Comparison of ENCODE assay signal across 8 cellular contexts in genomic region chr19:38618590-38619360, GRCh38. TPM values are rescaled to one million over a fixed set of nuclear protein-coding genes. Genes with fewer than 3 reads are reported as not detected.
DNase-seq lines count a peak whose midpoint lies in the region; ATAC-seq, FAIRE-seq and TF ChIP-seq lines count a peak whose summit lies in the region.

TSS of gene EIF3K (plus strand) at chr19:38619188. CDS start at chr19:38619269, 81 bp downstream.

- CTCF ChIA-PET in Caco-2 (lab: Charles Lee) = interaction anchor here (0.5 to 1.9 kb wide), 10 partner anchors 16 to 312 kb away, joined by 3 to 25 read pairs (median 4); partner anchors contain the start of genes ACTN4, FAM98C, MRPS12 and SARS2

- TF ChIP-seq CTCF in Caco-2 (IDR thresholded peaks at IDR 0.05; ENCODE audit: insufficient read depth in 1 of 2, low read depth in 1 of 2, low read length in 1 of 2, severe bottlenecking in 1 of 2, unreplicated experiment in 1 of 2) (no peak), OCI-LY3 (IDR thresholded peaks at IDR 0.05; ENCODE audit: low read depth, low read length) (no peak)

- H3K27ac ChIP-seq in OCI-LY3 (ENCODE audit: low read length) (peak within 1 kb of the TSS; percentile 93), mesodermal cell (ENCODE audit: low read depth, low read length, severe bottlenecking) (peak within 1 kb of the TSS; percentile 63)

- H3K27ac Mint-ChIP-seq in Caco-2 (ENCODE audit: unreplicated experiment) = peak within 1 kb of the TSS; percentile 99

- no peaks in the 10 kb centered on the region for H3K9me3 ChIP-seq in Caco-2
- H3K9me3 ChIP-seq in OCI-LY3 (ENCODE audit: insufficient read depth, low read length) = no peaks in the 10 kb centered on the region
- no peaks in the 10 kb centered on the region for H3K9me3 ChIP-seq in mesodermal cell (ENCODE audit: control insufficient read depth, low read length)

- H4K20me1 ChIP-seq in OCI-LY3 (ENCODE audit: insufficient read depth, low read length) = peaks cover 4% of the 10 kb centered on the region; the same call in 1 of the 2 replicates

- H3K4me3 ChIP-seq in Caco-2 (ENCODE audit: low read depth, low read length) (peak within 1 kb of the TSS; percentile 81), OCI-LY3 (ENCODE audit: low read length) (peak within 1 kb of the TSS; percentile 85), mesodermal cell (ENCODE audit: extremely low read depth, insufficient read depth, low read length, poor library complexity, severe bottlenecking) (peak within 1 kb of the TSS; percentile 96)

- POLR2A ChIA-PET in Caco-2 (lab: Charles Lee) = interaction anchor here (0.5 to 2.0 kb wide), 13 partner anchors 16 to 817 kb away, joined by 3 to 31 read pairs (median 6); partner anchors contain the start of genes ACTN4, FAM98C, NFKBIB and PSMD8

- no TSS peak for BruUV-seq in Caco-2 (replicated peaks; lab: Mats Ljungman, UMichigan)

- WGBS in mesodermal cell (ENCODE audit: insufficient coverage in 2 of 2), 2 experiments = 4% methylated on average over 61 to 64 of the region's 64 CpGs

- peak; percentile 96 for FAIRE-seq in endometrium (lab: Jason Lieb, UNC)

- peaks cover 7% of the 10 kb centered on the region for H3K4me1 Mint-ChIP-seq in Caco-2 (ENCODE audit: low read depth, unreplicated experiment)

- DNase-seq in Caco-2 (peak; percentile 99 to 100), HuH-7 (ENCODE audit: low spot score) (peak; percentile 99)
- DNase-seq in activated CD8-positive, alpha-beta memory T cell treated with anti-CD3 and anti-CD28 coated beads, Interleukin-2, amount 50 U/mL, for 48 hours = peak; percentile 100
- peak; percentile 93 to 95 for DNase-seq in stimulated activated CD8-positive, alpha-beta memory T cell treated with anti-CD3 and anti-CD28 coated beads, Interleukin-15, amount 100 ng/mL, for 4 hours (ENCODE audit: low read depth in 2 of 2)

- peaks cover 53% of the 10 kb centered on the region for H3K36me3 Mint-ChIP-seq in Caco-2 (ENCODE audit: insufficient read depth, unreplicated experiment)

- peak within 1 kb of the TSS; percentile 99 for H3K4me3 Mint-ChIP-seq in Caco-2 (ENCODE audit: unreplicated experiment)

- peaks cover 3% of the 10 kb centered on the region for H3K36me3 ChIP-seq in Caco-2 (ENCODE audit: control insufficient read depth, insufficient read depth, low read length)
- peaks cover 33% of the 10 kb centered on the region for H3K36me3 ChIP-seq in OCI-LY3 (replicated peaks; ENCODE audit: low read depth, low read length)
- peaks cover 32% of the 10 kb centered on the region for H3K36me3 ChIP-seq in mesodermal cell (ENCODE audit: control insufficient read depth, insufficient read depth, low read length)

- H3K4me2 ChIP-seq in OCI-LY3 (ENCODE audit: low read length) = peak within 1 kb of the TSS; percentile 99

- H3K27me3 ChIP-seq in Caco-2 (replicated peaks; ENCODE audit: control insufficient read depth, insufficient read depth, low read length) (no peaks in the 10 kb centered on the region), OCI-LY3 (ENCODE audit: low read depth, low read length) (no peaks in the 10 kb centered on the region)

- no peaks in the 10 kb centered on the region for H3K27me3 Mint-ChIP-seq in Caco-2 (ENCODE audit: insufficient read depth, unreplicated experiment)

- peak within 1 kb of the TSS; percentile 35; the same call in 1 of the 2 replicates for H2AFZ ChIP-seq in OCI-LY3 (ENCODE audit: low read depth, low read length)

- H3K9me3 Mint-ChIP-seq in Caco-2 (ENCODE audit: unreplicated experiment) = no peaks in the 10 kb centered on the region

- intact Hi-C loops in Caco-2 (cut with micrococcal nuclease; ENCODE audit: unreplicated experiment) = loop anchor here (2.0 to 5.0 kb wide), 2 partner anchors 22 to 76 kb away; no protein-coding TSS in a partner anchor

- peak; percentile 45 for ATAC-seq in GM21447 (IDR thresholded peaks at IDR 0.05; ENCODE audit: unreplicated experiment)

- H3K9ac ChIP-seq in OCI-LY3 (ENCODE audit: low read length) = peak within 1 kb of the TSS; percentile 97

- H3K79me2 ChIP-seq in OCI-LY3 (ENCODE audit: low read length) = peaks cover 54% of the 10 kb centered on the region

- H3K4me1 ChIP-seq in Caco-2 (no peaks in the 10 kb centered on the region), OCI-LY3 (ENCODE audit: low read length) (peaks cover 23% of the 10 kb centered on the region), mesodermal cell (ENCODE audit: control insufficient read depth, insufficient read depth, low read length, poor library complexity, severe bottlenecking) (peaks cover 7% of the 10 kb centered on the region)

RNA-seq across cellular contexts. Expression of gene EIF3K, which starts in this region (rescaled TPM):
- 354 and 380 TPM in 2 replicates for total RNA-seq in Caco-2 (2022)
- 266 TPM for polyA plus RNA-seq in mesodermal cell (2013, experiment 1 of 2)
- polyA plus RNA-seq in mesodermal cell (2013, experiment 2 of 2) = 234 TPM

Comparison
In these comparisons a context has a peak if more than half of its experiments do, and no peak if none do; other contexts are left out.
1. Peak in every context shown above with its lines: DNase-seq, ATAC-seq, H3K4me3 ChIP-seq and H3K27ac ChIP-seq.